In genomic region chr4:176001171-176002006, GRCh38 we compare ENCODE assay signal across 9 cellular contexts.
DNase-seq lines count a peak whose midpoint lies in the region; ATAC-seq and TF ChIP-seq lines count a peak whose summit lies in the region.
"Had no signal": no experiment of that assay in that cellular context is flagged by ENCODE, and none has a peak within 500 bp of the region (broad histone marks: within the 10 kb centered on the region; RNA-seq: fewer than 3 reads in every experiment).

No MANE protein-coding gene starts in this region.

- TF ChIP-seq CTCF in RWPE2 (IDR thresholded peaks at IDR 0.05; ENCODE audit: poor library complexity, severe bottlenecking) = no peak
- no peak for TF ChIP-seq CTCF in foreskin fibroblast (IDR thresholded peaks at IDR 0.05; ENCODE audit: low read depth, low read length)
- TF ChIP-seq CTCF in nephron progenitor cell (IDR thresholded peaks at IDR 0.05) = no peak

- H3K27me3 ChIP-seq in RWPE2 (ENCODE audit: insufficient read depth, poor library complexity, severe bottlenecking) = peaks cover 10% of the 10 kb centered on the region

- no peaks in the 10 kb centered on the region for H3K4me1 ChIP-seq in RWPE2 (ENCODE audit: insufficient read depth, poor library complexity, severe bottlenecking)

- no peaks in the 10 kb centered on the region for H3K9me3 Mint-ChIP-seq in nephron progenitor cell

- H3K36me3 Mint-ChIP-seq in nephron progenitor cell (ENCODE audit: low read depth) = no peaks in the 10 kb centered on the region

- peak overlapping the region; percentile 89 for H3K4me3 Mint-ChIP-seq in nephron progenitor cell

- no peaks in the 10 kb centered on the region for H3K9me3 ChIP-seq in RWPE2 (ENCODE audit: severe bottlenecking)

- H3K4me1 Mint-ChIP-seq in nephron progenitor cell = peaks cover 20% of the 10 kb centered on the region

- DNase-seq in RWPE2 (ENCODE audit: low spot score) (no peak), foreskin fibroblast (peak in 1 of 2 donors; percentile 46), nephron progenitor cell (peak; percentile 79), LoVo (ENCODE audit: low spot score) (no peak), middle frontal gyrus (ENCODE audit: extremely low spot score, low spot score) (no peak)
- DNase-seq in NK-92 treated with Interleukin-12 subunit alpha and Interleukin-12 subunit beta, amount 100 ng/mL, for 24 hours (lab: John Stamatoyannopoulos, UW) = no peak

- peak overlapping the region; percentile 83 for H3K27ac Mint-ChIP-seq in nephron progenitor cell

- H3K27me3 Mint-ChIP-seq in nephron progenitor cell (ENCODE audit: low read depth, poor library complexity) = peaks cover 24% of the 10 kb centered on the region

- no peaks in the 10 kb centered on the region for H3K36me3 ChIP-seq in RWPE2 (ENCODE audit: low read depth)

- no peak overlapping the region for H3K27ac ChIP-seq in RWPE2 (ENCODE audit: poor library complexity, severe bottlenecking)
- H3K27ac ChIP-seq: VCaP had no signal

- peak; percentile 31 for ATAC-seq in GM21447 (IDR thresholded peaks at IDR 0.05; ENCODE audit: unreplicated experiment)
- ATAC-seq in RWPE2 (ENCODE audit: low read depth) = peak; percentile 32; the same call in 2 of the 3 replicates
- ATAC-seq in HG03039 (IDR thresholded peaks at IDR 0.05; ENCODE audit: unreplicated experiment) = no peak

- H3K4me3 ChIP-seq in RWPE2 (ENCODE audit: severe bottlenecking) = peak overlapping the region; percentile 29
- H3K4me3 ChIP-seq in foreskin fibroblast (ENCODE audit: low read depth in 1 of 2, low read length in 2 of 2) = peak overlapping the region; percentile 32 to 55
